Comparison of ENCODE assay signal across 12 cellular contexts in the genomic region with DNA sequence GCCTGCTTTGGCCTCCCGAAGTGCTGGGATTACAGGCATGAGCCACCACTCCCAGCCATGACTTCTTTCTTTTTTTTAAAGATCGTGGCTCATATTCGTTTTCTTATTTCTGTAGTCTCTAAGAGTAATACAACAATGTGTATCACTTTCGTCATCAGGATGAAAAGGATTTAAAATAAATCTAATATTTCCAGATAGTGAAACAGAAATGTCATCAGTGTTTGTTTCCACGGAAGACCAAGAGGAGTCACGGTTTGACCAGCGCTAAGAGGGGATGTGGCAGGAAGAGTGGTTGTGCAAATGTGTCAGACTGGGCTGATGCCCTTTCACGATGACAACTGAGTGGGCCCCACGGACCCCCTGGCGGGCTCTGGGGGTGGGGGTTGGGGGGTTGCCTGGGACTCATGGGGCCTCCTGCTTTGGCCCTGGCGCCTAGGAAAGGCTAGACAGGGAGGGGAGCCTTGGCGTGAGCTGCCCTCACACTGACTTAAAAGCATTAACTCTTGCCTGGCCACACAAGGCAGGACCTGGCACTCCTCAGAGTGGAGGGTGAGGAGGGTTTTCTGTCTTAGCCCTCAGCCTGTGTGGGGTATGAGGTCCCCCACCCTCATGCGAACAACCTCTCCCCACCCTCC. TPM values are rescaled to one million over a fixed set of nuclear protein-coding genes. Genes with fewer than 3 reads are reported as not detected.
A peak's percentile ranks its signal among the peaks of the same experiment; 100 is the strongest.
DNase-seq lines count a peak whose midpoint lies in the region; ATAC-seq and TF ChIP-seq lines count a peak whose summit lies in the region.
"Had no signal": no experiment of that assay in that cellular context is flagged by ENCODE, and none has a peak within 500 bp of the region (broad histone marks: within the 10 kb centered on the region; RNA-seq: fewer than 3 reads in every experiment).

No MANE protein-coding gene starts in this region.

- DNase-seq in body of pancreas: no peak
- DNase-seq in left lung: no peak
- no peak for DNase-seq in stimulated activated effector memory CD8-positive, alpha-beta T cell treated with anti-CD3 and anti-CD28 coated beads, Interleukin-12 subunit alpha, Interleukin-12 subunit beta, amount 100 ng/mL, for 72 hours (ENCODE audit: low spot score in 2 of 2)
- DNase-seq in activated CD8-positive, alpha-beta memory T cell treated with anti-CD3 and anti-CD28 coated beads, Interleukin-2, amount 50 U/mL, for 4 hours: no peak
- DNase-seq in NCI-H82 (lab: John Stamatoyannopoulos, UW): no peak
- DNase-seq: activated CD4-positive, alpha-beta T cell treated with anti-CD3 and anti-CD28 coated beads, Interleukin-2, amount 50 U/mL, for 4 hours; activated effector memory CD4-positive, alpha-beta T cell treated with anti-CD3 and anti-CD28 coated beads, Interleukin-2, amount 50 U/mL, for 16 hours; erythroblast; stimulated activated CD4-positive, alpha-beta T cell treated with anti-CD3 and anti-CD28 coated beads, Interleukin-12 subunit alpha, Interleukin-12 subunit beta, amount 100 ng/mL, for 4 hours had no signal

- peak overlapping the region; percentile 82 for H3K27ac Mint-ChIP-seq in stimulated activated effector memory CD8-positive, alpha-beta T cell treated with anti-CD3 and anti-CD28 coated beads, Interleukin-12 subunit alpha, Interleukin-12 subunit beta, amount 100 ng/mL, for 72 hours

- CTCF ChIA-PET in HEK293 (lab: Yijun Ruan, JAX): interaction anchor here (1.5 to 1.9 kb wide), 3 partner anchors 46 to 210 kb away, joined by 4 to 10 read pairs (median 6); no protein-coding TSS in a partner anchor

- ATAC-seq in body of pancreas: no peak
- ATAC-seq in left lung: no peak
- ATAC-seq in stimulated activated effector memory CD8-positive, alpha-beta T cell treated with anti-CD3 and anti-CD28 coated beads, Interleukin-12 subunit alpha, Interleukin-12 subunit beta, amount 100 ng/mL, for 72 hours: no peak
- ATAC-seq in HG03439 (IDR thresholded peaks at IDR 0.05; ENCODE audit: unreplicated experiment): no peak
- no peak for ATAC-seq in HG02938 (IDR thresholded peaks at IDR 0.05; ENCODE audit: unreplicated experiment)

- peak overlapping the region; percentile 13 for H3K4me3 Mint-ChIP-seq in stimulated activated effector memory CD8-positive, alpha-beta T cell treated with anti-CD3 and anti-CD28 coated beads, Interleukin-12 subunit alpha, Interleukin-12 subunit beta, amount 100 ng/mL, for 72 hours

- POLR2A ChIA-PET in HEK293 (lab: Yijun Ruan, JAX): interaction anchor here (1.4 kb wide), 1 partner anchor 10 kb away, joined by 4 read pairs; no protein-coding TSS in a partner anchor

- H3K4me3 ChIP-seq in HEK293 (ENCODE audit: low read depth, low read length): no peak overlapping the region
- no peak overlapping the region for H3K4me3 ChIP-seq in body of pancreas
- no peak overlapping the region for H3K4me3 ChIP-seq in left lung

- TF ChIP-seq CTCF in HEK293 (tag by site-specific recombination; IDR thresholded peaks at IDR 0.05) (no peak), body of pancreas (IDR thresholded peaks at IDR 0.05) (no peak), left lung (IDR thresholded peaks at IDR 0.05) (no peak)

- H3K4me1 ChIP-seq in HEK293 (ENCODE audit: control insufficient read depth, insufficient read depth, low read length) (peaks cover 29% of the 10 kb centered on the region), body of pancreas (peaks cover 100% of the 10 kb centered on the region), left lung (peaks cover 56 to 76% of the 10 kb centered on the region in 2 donors)

- H3K27me3 ChIP-seq in body of pancreas (no peaks in the 10 kb centered on the region), left lung (peaks cover 0 to 8% of the 10 kb centered on the region in 2 donors)

- TF ChIP-seq POLR2A in body of pancreas (IDR thresholded peaks at IDR 0.05): no peak

- H3K9me3 Mint-ChIP-seq in stimulated activated effector memory CD8-positive, alpha-beta T cell treated with anti-CD3 and anti-CD28 coated beads, Interleukin-12 subunit alpha, Interleukin-12 subunit beta, amount 100 ng/mL, for 72 hours: no peaks in the 10 kb centered on the region

- H3K27ac ChIP-seq in HEK293 (ENCODE audit: extremely low read depth, low read depth, low read length) (peak overlapping the region; percentile 39; the same call in 1 of the 2 replicates), body of pancreas (peak overlapping the region; percentile 87 to 97 (median 92)), left lung (peak overlapping the region; percentile 62 to 67)

- WGBS in body of pancreas, 2 donors: 30 to 48% methylated on average over 11 to 13 of the region's 13 CpGs

- H3K9me3 ChIP-seq in HEK293 (ENCODE audit: control insufficient read depth, insufficient read depth, low read depth, low read length) (no peaks in the 10 kb centered on the region), body of pancreas (no peaks in the 10 kb centered on the region), left lung (no peaks in the 10 kb centered on the region)

- peaks cover 52% of the 10 kb centered on the region for H3K4me1 Mint-ChIP-seq in stimulated activated effector memory CD8-positive, alpha-beta T cell treated with anti-CD3 and anti-CD28 coated beads, Interleukin-12 subunit alpha, Interleukin-12 subunit beta, amount 100 ng/mL, for 72 hours

- H3K36me3 Mint-ChIP-seq in stimulated activated effector memory CD8-positive, alpha-beta T cell treated with anti-CD3 and anti-CD28 coated beads, Interleukin-12 subunit alpha, Interleukin-12 subunit beta, amount 100 ng/mL, for 72 hours: no peaks in the 10 kb centered on the region

- H3K36me3 ChIP-seq in HEK293 (ENCODE audit: control insufficient read depth in 2 of 2, insufficient read depth in 1 of 2, low read length in 2 of 2) (no peaks in the 10 kb centered on the region), body of pancreas (replicated peaks in 1 of 2; ENCODE audit: insufficient read depth in 1 of 2, low read depth in 2 of 2) (no peaks in the 10 kb centered on the region), left lung (no peaks in the 10 kb centered on the region)

- intact Hi-C loops in body of pancreas (cut with DNase I) (no loop called here), left lung (cut with DNase I) (no loop called here)

TF ChIP-seq in HEK293, 187 proteins besides CTCF, POLR2A, EP300 and RAD21:
- 0 out of 2 replicates have a peak, but pooled peaks have one; percentile 11 for TF ChIP-seq ZIC2 (tag by site-specific recombination; IDR thresholded peaks at IDR 0.05)
- TF ChIP-seq OSR2 (tag by site-specific recombination; IDR thresholded peaks at IDR 0.05): no peak
- TF ChIP-seq REPIN1 (tag by site-specific recombination; IDR thresholded peaks at IDR 0.05; ENCODE audit: low read depth): no peak
- TF ChIP-seq, protein P1, sequence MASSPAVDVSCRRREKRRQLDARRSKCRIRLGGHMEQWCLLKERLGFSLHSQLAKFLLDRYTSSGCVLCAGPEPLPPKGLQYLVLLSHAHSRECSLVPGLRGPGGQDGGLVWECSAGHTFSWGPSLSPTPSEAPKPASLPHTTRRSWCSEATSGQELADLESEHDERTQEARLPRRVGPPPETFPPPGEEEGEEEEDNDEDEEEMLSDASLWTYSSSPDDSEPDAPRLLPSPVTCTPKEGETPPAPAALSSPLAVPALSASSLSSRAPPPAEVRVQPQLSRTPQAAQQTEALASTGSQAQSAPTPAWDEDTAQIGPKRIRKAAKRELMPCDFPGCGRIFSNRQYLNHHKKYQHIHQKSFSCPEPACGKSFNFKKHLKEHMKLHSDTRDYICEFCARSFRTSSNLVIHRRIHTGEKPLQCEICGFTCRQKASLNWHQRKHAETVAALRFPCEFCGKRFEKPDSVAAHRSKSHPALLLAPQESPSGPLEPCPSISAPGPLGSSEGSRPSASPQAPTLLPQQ (tag by site-specific recombination; IDR thresholded peaks at IDR 0.05): peak; percentile 29; the same call in 1 of the 2 replicates
- TF ChIP-seq ZNF785 (tag by site-specific recombination; IDR thresholded peaks at IDR 0.05): no peak

RNA-seq across cellular contexts. Expression of a gene that starts 8.4 kb away (rescaled TPM):
- total RNA-seq in body of pancreas: 10 to 100 TPM; 29.6 to 37.2 TPM
- 10 to 100 TPM; 41.7 to 45.0 TPM for total RNA-seq in left lung

Comparison
In these comparisons a context has a peak if more than half of its experiments do, and no peak if none do; other contexts are left out.
1. H3K27ac ChIP-seq: peak in every context shown above with its lines; median percentile 92 in body of pancreas; 64 in left lung; 39 in HEK293.